ENCODE assay signal across 9 cellular contexts in the genomic region with DNA sequence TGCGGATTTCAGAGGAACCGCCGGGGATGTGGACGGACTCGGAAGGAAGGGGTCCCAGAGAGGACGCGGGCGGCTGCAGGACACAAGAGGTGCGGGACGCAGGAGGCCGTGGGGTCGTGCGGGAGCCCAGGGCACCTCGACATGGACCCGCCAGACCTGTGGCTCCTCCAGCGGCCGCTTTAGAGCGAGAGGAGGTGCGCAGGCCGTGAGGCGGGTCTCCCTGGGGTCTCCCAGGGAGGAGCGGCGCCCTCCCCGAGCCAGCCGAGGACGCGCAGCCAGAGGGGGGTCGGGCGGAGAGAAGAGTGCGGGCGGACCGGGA. TPM values are rescaled to one million over a fixed set of nuclear protein-coding genes. Genes with fewer than 3 reads are reported as not detected.
A peak's percentile ranks its signal among the peaks of the same experiment; 100 is the strongest.
DNase-seq lines count a peak whose midpoint lies in the region; ATAC-seq, FAIRE-seq and TF ChIP-seq lines count a peak whose summit lies in the region.
"Had no signal": no experiment of that assay in that cellular context is flagged by ENCODE, and none has a peak within 500 bp of the region (broad histone marks: within the 10 kb centered on the region; RNA-seq: fewer than 3 reads in every experiment).

No MANE protein-coding gene starts in this region.

- H3K27ac Mint-ChIP-seq in activated naive CD8-positive, alpha-beta T cell treated with anti-CD3 and anti-CD28 coated beads for 36 hours: peak overlapping the region; percentile 76

- H3K9ac ChIP-seq in kidney (ENCODE audit: low read length in 2 of 2): peak overlapping the region; percentile 90 to 91

- peak; percentile 8 for ATAC-seq in GM19023 (IDR thresholded peaks at IDR 0.05; ENCODE audit: unreplicated experiment)
- ATAC-seq in HG03139 (IDR thresholded peaks at IDR 0.05; ENCODE audit: unreplicated experiment): peak; percentile 5
- ATAC-seq in HG03469 (IDR thresholded peaks at IDR 0.05; ENCODE audit: unreplicated experiment): no peak

- peaks cover 2% of the 10 kb centered on the region for H3K9me3 Mint-ChIP-seq in activated naive CD8-positive, alpha-beta T cell treated with anti-CD3 and anti-CD28 coated beads for 36 hours

- TF ChIP-seq CTCF in kidney (IDR thresholded peaks at IDR 0.05; ENCODE audit: borderline replicate concordance, extremely low read depth, insufficient read depth) (no peak), GM10266 (IDR thresholded peaks at IDR 0.05; ENCODE audit: control insufficient read depth, insufficient read depth, low read depth, missing control alignments) (no peak)

- H3K36me3 Mint-ChIP-seq in activated naive CD8-positive, alpha-beta T cell treated with anti-CD3 and anti-CD28 coated beads for 36 hours: no peaks in the 10 kb centered on the region

- FAIRE-seq in kidney (lab: Jason Lieb, UNC): no peak
- FAIRE-seq in urothelium cell line (lab: Jason Lieb, UNC): no peak

- peak overlapping the region; percentile 80 to 82 for H3K4me3 ChIP-seq in kidney (ENCODE audit: low read length in 2 of 2)

- H3K4me1 Mint-ChIP-seq in activated naive CD8-positive, alpha-beta T cell treated with anti-CD3 and anti-CD28 coated beads for 36 hours: peaks cover 20% of the 10 kb centered on the region

- H3K4me3 Mint-ChIP-seq in activated naive CD8-positive, alpha-beta T cell treated with anti-CD3 and anti-CD28 coated beads for 36 hours: peak overlapping the region; percentile 91

- H3K4me1 ChIP-seq in kidney (ENCODE audit: control insufficient read depth in 1 of 2, insufficient read depth in 1 of 2, low read depth in 1 of 2, low read length in 2 of 2): peaks cover 4% of the 10 kb centered on the region in 2 donors

- intact Hi-C loops in kidney (cut with DNase I): no loop called here

- no peaks in the 10 kb centered on the region for H3K9me3 ChIP-seq in kidney (ENCODE audit: control insufficient read depth in 1 of 2, low read length in 2 of 2)

- H3K27me3 Mint-ChIP-seq in activated naive CD8-positive, alpha-beta T cell treated with anti-CD3 and anti-CD28 coated beads for 36 hours: no peaks in the 10 kb centered on the region

- H3K27ac ChIP-seq in kidney (ENCODE audit: low read depth in 2 of 2, low read length in 2 of 2): peak overlapping the region; percentile 88 to 94
- peak overlapping the region; percentile 94 for H3K27ac ChIP-seq in temporal lobe (ENCODE audit: low read depth, low read length)

- no peaks in the 10 kb centered on the region for H3K36me3 ChIP-seq in kidney (ENCODE audit: control insufficient read depth in 1 of 2, insufficient read depth in 2 of 2, low read length in 2 of 2)

- DNase-seq in activated naive CD8-positive, alpha-beta T cell treated with anti-CD3 and anti-CD28 coated beads for 36 hours: no peak
- DNase-seq in kidney (no peak), GM10266 (ENCODE audit: extremely low spot score) (no peak), urothelium cell line (ENCODE audit: low spot score) (no peak)

RNA-seq across cellular contexts. Expression of gene FLYWCH1, which starts 6.8 kb away (rescaled TPM):
- 10 to 100 TPM; 24.3 to 26.1 TPM for total RNA-seq in activated naive CD8-positive, alpha-beta T cell treated with anti-CD3 and anti-CD28 coated beads for 36 hours
- total RNA-seq in kidney (36.8 TPM), temporal lobe (19.4 TPM)
- 24.5 TPM for polyA plus RNA-seq in kidney (ENCODE audit: insufficient read depth, low read depth, low replicate concordance)

RNA-seq across cellular contexts. Expression of gene FLYWCH2, which starts 21.9 kb away (rescaled TPM):
- 10 to 100 TPM; 18.0 to 18.3 TPM for total RNA-seq in activated naive CD8-positive, alpha-beta T cell treated with anti-CD3 and anti-CD28 coated beads for 36 hours
- total RNA-seq in kidney (31.3 TPM), temporal lobe (28.3 TPM)
- polyA plus RNA-seq in kidney (ENCODE audit: insufficient read depth, low read depth, low replicate concordance): 52.5 TPM

RNA-seq across cellular contexts. Expression of gene PRSS22, which starts 46.9 kb away (rescaled TPM):
- not detected for total RNA-seq in activated naive CD8-positive, alpha-beta T cell treated with anti-CD3 and anti-CD28 coated beads for 36 hours
- 30.8 TPM for total RNA-seq in kidney
- 11.0 TPM for polyA plus RNA-seq in kidney (ENCODE audit: insufficient read depth, low read depth, low replicate concordance)
- not detected for total RNA-seq in temporal lobe

RNA-seq across cellular contexts. Expression of gene KREMEN2, which starts 59.2 kb away (rescaled TPM):
- total RNA-seq in activated naive CD8-positive, alpha-beta T cell treated with anti-CD3 and anti-CD28 coated beads for 36 hours: not detected
- total RNA-seq in kidney (not detected), temporal lobe (0.25 TPM)
- not detected for polyA plus RNA-seq in kidney (ENCODE audit: insufficient read depth, low read depth, low replicate concordance)
- total RNA-seq: subcutaneous adipose tissue had no signal

Comparison
In these comparisons a context has a peak if more than half of its experiments do, and no peak if none do; other contexts are left out.
1. RNA of gene PRSS22, which starts 46.9 kb away (total RNA-seq): 30.8 TPM in kidney (single experiment); not detected in activated naive CD8-positive, alpha-beta T cell treated with anti-CD3 and anti-CD28 coated beads for 36 hours and not detected in temporal lobe (single experiment); every median in the first group is over 10 times any median in the second.